In the genomic region with DNA sequence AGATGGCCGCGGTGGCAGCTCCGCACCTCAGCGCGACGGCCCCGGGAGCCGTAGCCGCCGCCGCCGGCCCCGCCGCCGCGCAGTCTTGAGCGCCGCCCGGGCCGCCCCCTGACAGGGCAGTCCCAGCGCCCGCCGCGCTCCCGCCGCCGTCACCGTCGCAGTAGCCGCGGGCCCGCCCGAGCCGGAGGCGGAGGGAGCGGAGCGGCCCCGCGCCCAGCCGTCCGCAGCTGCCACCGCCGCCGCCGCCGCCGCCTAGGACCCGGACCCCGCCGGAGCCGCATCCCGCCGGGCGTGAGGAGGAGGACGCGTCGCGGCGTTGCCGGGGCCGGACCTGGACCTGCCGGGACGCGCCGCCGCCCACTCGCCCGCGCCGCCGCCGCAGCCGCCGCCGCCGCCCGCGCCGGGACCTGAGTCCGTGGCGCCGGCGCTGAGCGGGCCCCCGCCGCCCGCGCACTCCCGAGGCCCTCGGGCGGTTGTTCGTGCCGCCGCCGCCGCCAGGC, we compare ENCODE assay signal across 1 cellular context.
TF ChIP-seq lines count a peak whose summit lies in the region.

No MANE protein-coding gene starts in this region.

TF ChIP-seq in K562, 482 proteins besides CTCF, POLR2A, EP300 and RAD21 (continued from another document):
- TF ChIP-seq, protein P1, sequence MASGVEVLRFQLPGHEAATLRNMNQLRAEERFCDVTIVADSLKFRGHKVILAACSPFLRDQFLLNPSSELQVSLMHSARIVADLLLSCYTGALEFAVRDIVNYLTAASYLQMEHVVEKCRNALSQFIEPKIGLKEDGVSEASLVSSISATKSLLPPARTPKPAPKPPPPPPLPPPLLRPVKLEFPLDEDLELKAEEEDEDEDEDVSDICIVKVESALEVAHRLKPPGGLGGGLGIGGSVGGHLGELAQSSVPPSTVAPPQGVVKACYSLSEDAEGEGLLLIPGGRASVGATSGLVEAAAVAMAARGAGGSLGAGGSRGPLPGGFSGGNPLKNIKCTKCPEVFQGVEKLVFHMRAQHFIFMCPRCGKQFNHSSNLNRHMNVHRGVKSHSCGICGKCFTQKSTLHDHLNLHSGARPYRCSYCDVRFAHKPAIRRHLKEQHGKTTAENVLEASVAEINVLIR (CRISPR knock-in tag; IDR thresholded peaks at IDR 0.05): no peak
- no peak for TF ChIP-seq ATF1 (CRISPR knock-in tag; IDR thresholded peaks at IDR 0.05)
- TF ChIP-seq ATF1 (tag; IDR thresholded peaks at IDR 0.05): no peak
- no peak for TF ChIP-seq ZNF239 (CRISPR knock-in tag; IDR thresholded peaks at IDR 0.05)
- no peak for TF ChIP-seq CEBPB (tag; IDR thresholded peaks at IDR 0.05)
- no peak for TF ChIP-seq GTF2E2 (tag; IDR thresholded peaks at IDR 0.05)
- no peak for TF ChIP-seq FOXA3 (CRISPR knock-in tag; conservative IDR thresholded peaks at IDR 0.05 in 1 of 2, IDR thresholded peaks at IDR 0.05 in 1 of 2)
- TF ChIP-seq, protein P2, sequence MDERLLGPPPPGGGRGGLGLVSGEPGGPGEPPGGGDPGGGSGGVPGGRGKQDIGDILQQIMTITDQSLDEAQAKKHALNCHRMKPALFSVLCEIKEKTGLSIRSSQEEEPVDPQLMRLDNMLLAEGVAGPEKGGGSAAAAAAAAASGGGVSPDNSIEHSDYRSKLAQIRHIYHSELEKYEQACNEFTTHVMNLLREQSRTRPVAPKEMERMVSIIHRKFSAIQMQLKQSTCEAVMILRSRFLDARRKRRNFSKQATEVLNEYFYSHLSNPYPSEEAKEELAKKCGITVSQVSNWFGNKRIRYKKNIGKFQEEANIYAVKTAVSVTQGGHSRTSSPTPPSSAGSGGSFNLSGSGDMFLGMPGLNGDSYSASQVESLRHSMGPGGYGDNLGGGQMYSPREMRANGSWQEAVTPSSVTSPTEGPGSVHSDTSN (CRISPR knock-in tag; IDR thresholded peaks at IDR 0.05; ENCODE audit: low read depth): no peak
- TF ChIP-seq, protein P2 (tag; conservative IDR thresholded peaks at IDR 0.05; ENCODE audit: low read depth): no peak
- TF ChIP-seq, protein P3, sequence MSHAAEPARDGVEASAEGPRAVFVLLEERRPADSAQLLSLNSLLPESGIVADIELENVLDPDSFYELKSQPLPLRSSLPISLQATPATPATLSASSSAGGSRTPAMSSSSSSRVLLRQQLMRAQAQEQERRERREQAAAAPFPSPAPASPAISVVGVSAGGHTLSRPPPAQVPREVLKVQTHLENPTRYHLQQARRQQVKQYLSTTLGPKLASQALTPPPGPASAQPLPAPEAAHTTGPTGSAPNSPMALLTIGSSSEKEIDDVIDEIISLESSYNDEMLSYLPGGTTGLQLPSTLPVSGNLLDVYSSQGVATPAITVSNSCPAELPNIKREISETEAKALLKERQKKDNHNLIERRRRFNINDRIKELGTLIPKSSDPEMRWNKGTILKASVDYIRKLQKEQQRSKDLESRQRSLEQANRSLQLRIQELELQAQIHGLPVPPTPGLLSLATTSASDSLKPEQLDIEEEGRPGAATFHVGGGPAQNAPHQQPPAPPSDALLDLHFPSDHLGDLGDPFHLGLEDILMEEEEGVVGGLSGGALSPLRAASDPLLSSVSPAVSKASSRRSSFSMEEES (CRISPR knock-in tag; IDR thresholded peaks at IDR 0.05): no peak
- no peak for TF ChIP-seq KAT8 (IDR thresholded peaks at IDR 0.05; ENCODE audit: low read depth)
- no peak for TF ChIP-seq PURB (CRISPR knock-in tag; IDR thresholded peaks at IDR 0.05; ENCODE audit: low read depth)
- no peak for TF ChIP-seq NR2F6 (CRISPR knock-in tag; IDR thresholded peaks at IDR 0.05)
